8 cellular contexts compared by ENCODE assay signal in genomic region chr1:36285450-36286101, GRCh38. TPM values are rescaled to one million over a fixed set of nuclear protein-coding genes. Genes with fewer than 3 reads are reported as not detected.
DNase-seq lines count a peak whose midpoint lies in the region; ATAC-seq and TF ChIP-seq lines count a peak whose summit lies in the region.

No MANE protein-coding gene starts in this region.

- no peaks in the 10 kb centered on the region for H3K79me2 ChIP-seq in H9 (ENCODE audit: insufficient read depth, low read length)

- no peak overlapping the region for H3K14ac ChIP-seq in H9 (ENCODE audit: insufficient read depth, low read length)

- no peaks in the 10 kb centered on the region for H3K23me2 ChIP-seq in H9 (ENCODE audit: insufficient read length, low read depth, low read length, poor library complexity, severe bottlenecking)

- H3K36me3 ChIP-seq in WERI-Rb-1 = peaks cover 81% of the 10 kb centered on the region

- H3K4ac ChIP-seq in H9 (ENCODE audit: low read depth, low read length) = no peak overlapping the region

- no CpG with 5 or more reads among the region's 7 CpGs for WGBS in H9 (ENCODE audit: extremely low coverage, insufficient read length, low lambda C conversion rate)

- H3K27me3 Mint-ChIP-seq in H9 (ENCODE audit: low read depth) (no peaks in the 10 kb centered on the region), chondrocyte (ENCODE audit: low read depth) (no peaks in the 10 kb centered on the region)

- TF ChIP-seq CTCF in H9 (conservative IDR thresholded peaks at IDR 0.05) = peak; percentile 81
- peak; percentile 57 for TF ChIP-seq CTCF in WERI-Rb-1 (IDR thresholded peaks at IDR 0.05; ENCODE audit: low read depth, low read length)
- TF ChIP-seq CTCF in chondrocyte (IDR thresholded peaks at IDR 0.05) = peak; percentile 95

- H4K8ac ChIP-seq in H9 (replicated peaks; ENCODE audit: insufficient read length, low read depth, low read length) = no peak overlapping the region

- H3K27ac ChIP-seq in H9 (ENCODE audit: insufficient read length, low read depth, low read length) = no peak overlapping the region
- H3K27ac ChIP-seq in WERI-Rb-1 = no peak overlapping the region

- no peak overlapping the region for H4K5ac ChIP-seq in H9 (ENCODE audit: insufficient read length, low read depth, low read length)

- peak; percentile 83 for DNase-seq in AG20443 (ENCODE audit: low spot score)
- DNase-seq in H9 = peak; percentile 48
- DNase-seq in NCI-H345 (lab: John Stamatoyannopoulos, UW) = peak; percentile 65
- DNase-seq in WERI-Rb-1 = peak; percentile 58
- DNase-seq in chondrocyte (ENCODE audit: low spot score) = no peak
- no peak for DNase-seq in left lobe of liver (ENCODE audit: low spot score)
- peak in 2 of 3 experiments; percentile 16 to 49 for DNase-seq in stimulated activated CD4-positive, alpha-beta T cell treated with anti-CD3 and anti-CD28 coated beads, TNF-alpha, amount 100 ng/mL, for 4 hours (ENCODE audit: low read depth in 3 of 3)

- H3K4me3 Mint-ChIP-seq in H9 = no peak overlapping the region
- H3K4me3 Mint-ChIP-seq in chondrocyte (ENCODE audit: unreplicated experiment) = no peak overlapping the region

- H3K18ac ChIP-seq in H9 (ENCODE audit: insufficient read length, low read depth, low read length) = no peak overlapping the region

- no peak overlapping the region for H2BK15ac ChIP-seq in H9 (ENCODE audit: low read depth, low read length)

- peaks cover 40 to 70% (median 65%) of the 10 kb centered on the region in 3 experiments for H3K36me3 Mint-ChIP-seq in H9 (ENCODE audit: insufficient read depth in 1 of 3, low read depth in 3 of 3)
- peaks cover 26% of the 10 kb centered on the region for H3K36me3 Mint-ChIP-seq in chondrocyte (ENCODE audit: low read depth)

- no peak overlapping the region for H2BK12ac ChIP-seq in H9 (ENCODE audit: insufficient read length, low read depth, low read length)

- no peak overlapping the region for H3K27ac Mint-ChIP-seq in H9
- peak overlapping the region; percentile 45 for H3K27ac Mint-ChIP-seq in chondrocyte (ENCODE audit: unreplicated experiment)

- H3K9me3 ChIP-seq in H9 (ENCODE audit: control insufficient read depth, low read depth, low read length) (no peaks in the 10 kb centered on the region), WERI-Rb-1 (ENCODE audit: severe bottlenecking) (no peaks in the 10 kb centered on the region)

- H2BK5ac ChIP-seq in H9 (ENCODE audit: insufficient read length, low read length) = no peak overlapping the region

- ATAC-seq in left lobe of liver (peak; percentile 97), HG02678 (IDR thresholded peaks at IDR 0.05; ENCODE audit: unreplicated experiment) (no peak)

- no peak overlapping the region for H3K4me3 ChIP-seq in WERI-Rb-1 (ENCODE audit: low read depth, low read length)

- H2AFZ ChIP-seq in H9 (ENCODE audit: low read length) = no peak overlapping the region

- no peaks in the 10 kb centered on the region for H4K20me1 ChIP-seq in H9 (ENCODE audit: control insufficient read depth, insufficient read depth, insufficient read length)

- H3K4me1 Mint-ChIP-seq in H9 (no peaks in the 10 kb centered on the region), chondrocyte (ENCODE audit: low read depth) (peaks cover 29% of the 10 kb centered on the region)

- peaks cover 6% of the 10 kb centered on the region for H3K79me1 ChIP-seq in H9 (ENCODE audit: insufficient read depth, low read depth, low read length, poor library complexity, severe bottlenecking)

- H2BK20ac ChIP-seq in H9 (ENCODE audit: low read depth, low read length, poor library complexity, severe bottlenecking) = no peak overlapping the region

- H3T11ph ChIP-seq in H9 (ENCODE audit: low read length) = no peak overlapping the region

- H2BK120ac ChIP-seq in H9 (ENCODE audit: low read depth, low read length, poor library complexity, severe bottlenecking) = no peak overlapping the region

- no peaks in the 10 kb centered on the region for H3K4me1 ChIP-seq in H9 (ENCODE audit: insufficient read depth, low read length)

- no peak overlapping the region for H3K4me2 ChIP-seq in H9 (ENCODE audit: insufficient read depth, insufficient read length, low read length)

- no peak overlapping the region for H3K56ac ChIP-seq in H9 (ENCODE audit: insufficient read length, low read depth, low read length)

- no peak overlapping the region for H3K9ac ChIP-seq in H9 (ENCODE audit: extremely low read depth, insufficient read length, low read length)

- no peak overlapping the region for H4K91ac ChIP-seq in H9 (ENCODE audit: insufficient read length, low read depth, low read length)

- H3K9me3 Mint-ChIP-seq in H9 (no peaks in the 10 kb centered on the region), chondrocyte (ENCODE audit: low read depth) (no peaks in the 10 kb centered on the region)

- H3K23ac ChIP-seq in H9 (ENCODE audit: insufficient read length, low read depth, low read length) = no peak overlapping the region

- H2AK5ac ChIP-seq in H9 (ENCODE audit: insufficient read length, low read length) = no peak overlapping the region

- no peaks in the 10 kb centered on the region for H3K27me3 ChIP-seq in H9 (ENCODE audit: insufficient read depth, low read length)
- no peaks in the 10 kb centered on the region for H3K27me3 ChIP-seq in WERI-Rb-1 (ENCODE audit: insufficient read depth, low read depth, severe bottlenecking)

RNA-seq across cellular contexts. Expression of gene SH3D21, which starts 20.6 kb away (rescaled TPM):
- total RNA-seq in H9 (2021) (16.9 and 18.3 TPM in 2 replicates), chondrocyte (9.4 to 15.0 TPM (median 10.8 TPM) in 3 replicates), left lobe of liver (1.5 TPM)

RNA-seq across cellular contexts. Expression of gene EVA1B, which starts 37.9 kb away (rescaled TPM):
- total RNA-seq in H9 (2021) = 5.5 and 6.4 TPM in 2 replicates
- total RNA-seq in chondrocyte = 55.7 to 88.4 TPM (median 85.2 TPM) in 3 replicates
- total RNA-seq in left lobe of liver = 4.8 TPM

Comparison
In these comparisons a context has a peak if more than half of its experiments do, and no peak if none do; other contexts are left out.
1. DNase-seq: peak in AG20443 (single experiment), H9 (single experiment), NCI-H345 (single experiment), WERI-Rb-1 (single experiment) and stimulated activated CD4-positive, alpha-beta T cell treated with anti-CD3 and anti-CD28 coated beads, TNF-alpha, amount 100 ng/mL, for 4 hours (2 of 3); none in chondrocyte (single experiment) and left lobe of liver (single experiment).
2. Peak in every context shown above with its lines, with median percentiles within 50 percentile points of each other: CTCF ChIP-seq.